In genomic region chr14:104749958-104750529, GRCh38 we compare ENCODE assay signal across 10 cellular contexts. TPM values are rescaled to one million over a fixed set of nuclear protein-coding genes. Genes with fewer than 3 reads are reported as not detected.
DNase-seq lines count a peak whose midpoint lies in the region; ATAC-seq and TF ChIP-seq lines count a peak whose summit lies in the region.
"Had no signal": no experiment of that assay in that cellular context is flagged by ENCODE, and none has a peak within 500 bp of the region (broad histone marks: within the 10 kb centered on the region; RNA-seq: fewer than 3 reads in every experiment).

No MANE protein-coding gene starts in this region.

- peak overlapping the region; percentile 94; the same call in 1 of the 2 replicates for H3K27ac ChIP-seq in 22Rv1
- peak overlapping the region in 2 of 4 donors; percentile 25 to 32 for H3K27ac ChIP-seq in tibial nerve
- H3K27ac ChIP-seq in transverse colon: peak overlapping the region in 1 of 4 donors; percentile 28

- in situ Hi-C loops in transverse colon (cut with MboI; ENCODE audit: low pct_ligation_motif_present in 1 of 4, low pct_unique_long_range_greater_than_20kb in 1 of 4, low sequenced_read_pairs in 3 of 4): no loop called here

- H3K4me1 ChIP-seq in tibial nerve (peaks cover 0 to 70% (median 41%) of the 10 kb centered on the region in 4 donors), transverse colon (peaks cover 34 to 66% (median 49%) of the 10 kb centered on the region in 4 donors)

- ATAC-seq in esophagus mucosa: no peak
- ATAC-seq: activated CD4-positive, CD25-positive, alpha-beta regulatory T cell treated with anti-CD3 and anti-CD28 coated beads, Interleukin-2, amount 50 U/mL, for 24 hours; stimulated activated naive B cell treated with anti-CD40 and anti-IgM and Interleukin-4, amounts not matched to agents 10 μg/mL and 1 μg/mL and 100 μg/mL, for 72 hours had no signal

- DNase-seq in fibroblast of peridontal ligament (ENCODE audit: extremely low read depth) (peak; percentile 65), tibial nerve (ENCODE audit: low spot score in 2 of 2) (no peak), transverse colon (no peak)
- DNase-seq: GDM1; NCI-H510A treated with DMSO at 0.1 percent for 48 hours; stimulated activated naive B cell treated with anti-CD40 and anti-IgM and Interleukin-4, amounts not matched to agents 10 μg/mL and 1 μg/mL and 100 μg/mL, for 72 hours had no signal

- 70 to 79% methylated on average over 12 of the region's 12 CpGs for WGBS in tibial nerve, 2 donors
- 74 to 75% methylated on average over 6 to 12 of the region's 12 CpGs for whole genome bisulfite sequencing in transverse colon (ENCODE audit: low coverage in 1 of 2), 2 donors

- TF ChIP-seq POLR2A in tibial nerve (IDR thresholded peaks at IDR 0.05) (no peak), transverse colon (IDR thresholded peaks at IDR 0.05) (no peak)

- intact Hi-C loops in transverse colon (cut with DNase I; ENCODE audit: low total_unique reads): no loop called here

- no peak for TF ChIP-seq EP300 in Ishikawa (IDR thresholded peaks at IDR 0.05; ENCODE audit: borderline replicate concordance)
- TF ChIP-seq EP300 in tibial nerve (IDR thresholded peaks at IDR 0.05): no peak
- no peak for TF ChIP-seq EP300 in transverse colon (IDR thresholded peaks at IDR 0.05; ENCODE audit: low read depth)

- TF ChIP-seq CTCF in 22Rv1 (IDR thresholded peaks at IDR 0.05) (no peak), tibial nerve (IDR thresholded peaks at IDR 0.05) (no peak), transverse colon (IDR thresholded peaks at IDR 0.05) (no peak)

- TF ChIP-seq RAD21 in Ishikawa (IDR thresholded peaks at IDR 0.05; ENCODE audit: low read depth): no peak

- H3K9me3 ChIP-seq in tibial nerve: no peaks in the 10 kb centered on the region
- no peaks in the 10 kb centered on the region for H3K9me3 ChIP-seq in transverse colon

- peaks cover 0 to under 1% (median 0%) of the 10 kb centered on the region in 3 donors for H3K36me3 ChIP-seq in tibial nerve
- H3K36me3 ChIP-seq in transverse colon: no peaks in the 10 kb centered on the region

- H3K27me3 ChIP-seq in tibial nerve (no peaks in the 10 kb centered on the region), transverse colon (no peaks in the 10 kb centered on the region)

- H3K4me3 ChIP-seq in tibial nerve (no peak overlapping the region), transverse colon (no peak overlapping the region)

TF ChIP-seq in Ishikawa, 13 proteins besides CTCF, POLR2A, EP300 and RAD21:
- TF ChIP-seq MAX (IDR thresholded peaks at IDR 0.05): no peak
- TF ChIP-seq, protein P1, sequence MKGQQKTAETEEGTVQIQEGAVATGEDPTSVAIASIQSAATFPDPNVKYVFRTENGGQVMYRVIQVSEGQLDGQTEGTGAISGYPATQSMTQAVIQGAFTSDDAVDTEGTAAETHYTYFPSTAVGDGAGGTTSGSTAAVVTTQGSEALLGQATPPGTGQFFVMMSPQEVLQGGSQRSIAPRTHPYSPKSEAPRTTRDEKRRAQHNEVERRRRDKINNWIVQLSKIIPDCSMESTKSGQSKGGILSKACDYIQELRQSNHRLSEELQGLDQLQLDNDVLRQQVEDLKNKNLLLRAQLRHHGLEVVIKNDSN (IDR thresholded peaks at IDR 0.05): peak; percentile 38; the same call in 1 of the 2 replicates
TF ChIP-seq in Ishikawa: peak in this region for 1.

RNA-seq across cellular contexts. Expression of gene SIVA1, which starts 2.9 kb away (rescaled TPM):
- total RNA-seq in tibial nerve (100 to 1,000 TPM; 260 to 422 (median 378) TPM), esophagus mucosa (51.6 TPM), transverse colon (100 to 1,000 TPM; 189 to 397 (median 203) TPM)

RNA-seq across cellular contexts. Expression of gene ADSS1, which starts 26.0 kb away (rescaled TPM):
- total RNA-seq in tibial nerve (10 to 100 TPM in 1 of 4 donors, 1 to 10 TPM in 3; 4.8 to 11.4 (median 6.3) TPM), esophagus mucosa (5.7 TPM), transverse colon (10 to 100 TPM in 1 of 4 donors, 1 to 10 TPM in 2, not detected in 1; 4.4 to 11.3 (median 7.1) TPM)

RNA-seq across cellular contexts. Expression of gene AKT1, which starts 45.5 kb away (rescaled TPM):
- total RNA-seq in tibial nerve (100 to 1,000 TPM; 130 to 199 (median 144) TPM), esophagus mucosa (57.3 TPM), transverse colon (100 to 1,000 TPM in 3 of 4 donors, 10 to 100 TPM in 1; 85.4 to 310 (median 136) TPM)

RNA-seq across cellular contexts. Expression of gene ZBTB42, which starts 50.9 kb away (rescaled TPM):
- 10 to 100 TPM in 1 of 4 donors, 1 to 10 TPM in 3; 5.9 to 12.3 (median 6.7) TPM for total RNA-seq in tibial nerve
- 6.4 TPM for total RNA-seq in esophagus mucosa
- 10 to 100 TPM in 2 of 4 donors, 1 to 10 TPM in 2; 5.9 to 24.3 (median 11.7) TPM for total RNA-seq in transverse colon
